Comparison of ENCODE assay signal across 1 cellular context in genomic region chr1:21975296-21975695, GRCh38.
TF ChIP-seq lines count a peak whose summit lies in the region.

No MANE protein-coding gene starts in this region.

TF ChIP-seq in H1, 55 proteins besides CTCF, POLR2A, EP300 and RAD21:
- TF ChIP-seq E2F6 (IDR thresholded peaks at IDR 0.05), result 0 out of 2 replicates have a peak, but pooled peaks have one; percentile 16
